In genomic region chr7:131556912-131557457, GRCh38 we compare ENCODE assay signal across 7 cellular contexts. TPM values are rescaled to one million over a fixed set of nuclear protein-coding genes. Genes with fewer than 3 reads are reported as not detected.
DNase-seq lines count a peak whose midpoint lies in the region; ATAC-seq, FAIRE-seq and TF ChIP-seq lines count a peak whose summit lies in the region.

No MANE protein-coding gene starts in this region.

- peaks cover 12 to 13% of the 10 kb centered on the region in 2 donors for H3K4me1 Mint-ChIP-seq in natural killer cell

- TF ChIP-seq CTCF in breast epithelium (IDR thresholded peaks at IDR 0.05) (no peak), natural killer cell (IDR thresholded peaks at IDR 0.05) (no peak)

- H3K27ac ChIP-seq in HUES6 (ENCODE audit: low read depth, low read length) (peak overlapping the region; percentile 87; the same call in 1 of the 2 replicates), breast epithelium (peak overlapping the region; percentile 21 to 78)

- DNase-seq in breast epithelium (ENCODE audit: low spot score in 2 of 2) = no peak
- DNase-seq in natural killer cell = peak; percentile 18
- DNase-seq in AG08395 (ENCODE audit: low spot score) = no peak
- no peak for DNase-seq in GM12892 (ENCODE audit: insufficient read length)
- DNase-seq in posterior vena cava (ENCODE audit: low spot score) = no peak

- TF ChIP-seq POLR2A in breast epithelium (IDR thresholded peaks at IDR 0.05) = no peak
- TF ChIP-seq POLR2A in GM12892 (IDR thresholded peaks at IDR 0.05; ENCODE audit: low read depth, low read length) = no peak

- H3K4me3 ChIP-seq in HUES6 (ENCODE audit: low read depth, low read length) = peak overlapping the region; percentile 62
- H3K4me3 ChIP-seq in breast epithelium = peak overlapping the region; percentile 63 to 96 (median 68)

- intact Hi-C loops in breast epithelium (cut with DNase I; ENCODE audit: low total_unique reads) = no loop called here
- intact Hi-C loops in natural killer cell (cut with micrococcal nuclease) = loop anchor here (5.0 kb wide), 1 partner anchor 95 kb away; no protein-coding TSS in a partner anchor
- intact Hi-C loops in posterior vena cava (cut with DNase I) = no loop called here

- H3K36me3 ChIP-seq in HUES6 (ENCODE audit: control insufficient read depth, insufficient read depth, low read length) (peaks cover 40% of the 10 kb centered on the region), breast epithelium (no peaks in the 10 kb centered on the region)

- no peaks in the 10 kb centered on the region for H3K9me3 ChIP-seq in HUES6 (ENCODE audit: control insufficient read depth, insufficient read depth, low read depth, low read length)
- H3K9me3 ChIP-seq in breast epithelium = no peaks in the 10 kb centered on the region

- H3K9me3 Mint-ChIP-seq in natural killer cell = no peaks in the 10 kb centered on the region

- peak overlapping the region; percentile 88 for H3K9ac ChIP-seq in HUES6 (ENCODE audit: low read length)

- FAIRE-seq in GM12892 (lab: Jason Lieb, UNC) = no peak

- no peak overlapping the region for H3K27ac Mint-ChIP-seq in natural killer cell

- ATAC-seq in GM19452 (IDR thresholded peaks at IDR 0.05; ENCODE audit: unreplicated experiment) (peak; percentile 20), natural killer cell (peak in 1 of 3 donors; percentile 7)

- peaks cover 25 to 32% of the 10 kb centered on the region in 2 donors for H3K27me3 Mint-ChIP-seq in natural killer cell (ENCODE audit: low read depth in 2 of 2)

- H3K4me1 ChIP-seq in HUES6 (ENCODE audit: control insufficient read depth, insufficient read depth, low read length) = peaks cover 35% of the 10 kb centered on the region
- peaks cover 0 to 5% of the 10 kb centered on the region in 2 donors for H3K4me1 ChIP-seq in breast epithelium

- H3K27me3 ChIP-seq in HUES6 (ENCODE audit: control insufficient read depth, insufficient read depth, low read length) (peaks cover 14% of the 10 kb centered on the region; the same call in 1 of the 2 replicates), breast epithelium (no peaks in the 10 kb centered on the region)

- peak overlapping the region; percentile 81 for H3K4me3 Mint-ChIP-seq in natural killer cell

- H3K36me3 Mint-ChIP-seq in natural killer cell = no peaks in the 10 kb centered on the region

RNA-seq across cellular contexts. Expression of gene PODXL, which starts 0.6 kb away (rescaled TPM):
- total RNA-seq in breast epithelium (10 to 100 TPM; 20.3 to 55.6 (median 33.1) TPM), natural killer cell (1 to 10 TPM in 1 of 3 donors, under 1 TPM in 2; 0.35 to 1.4 (median 0.88) TPM), posterior vena cava (10 to 100 TPM; 41.9 to 46.7 TPM)
- 0.45 TPM for polyA plus RNA-seq in GM12892 (2012; ENCODE audit: missing spikeins)

Comparison
In these comparisons a context has a peak if more than half of its experiments do, and no peak if none do; other contexts are left out.
1. RNA of gene PODXL, which starts 0.6 kb away (total RNA-seq): 41.9 to 46.7 TPM in posterior vena cava and 20.3 to 55.6 TPM in breast epithelium; 0.35 to 1.4 TPM in natural killer cell; every median in the first group is over 4 times any median in the second.